ENCODE assay signal across 1 cellular context in genomic region chr3:122394173-122394572, GRCh38.
A peak's percentile ranks its signal among the peaks of the same experiment; 100 is the strongest.
TF ChIP-seq lines count a peak whose summit lies in the region.

No MANE protein-coding gene starts in this region.

TF ChIP-seq in HepG2, 621 proteins besides CTCF, POLR2A, EP300 and RAD21:
- TF ChIP-seq SALL1 (CRISPR knock-in tag; IDR thresholded peaks at IDR 0.05) (no peak), BHLHE40 (IDR thresholded peaks at IDR 0.05; ENCODE audit: low read length) (no peak), CEBPG (CRISPR knock-in tag; IDR thresholded peaks at IDR 0.05) (no peak), TP53 (CRISPR knock-in tag; conservative IDR thresholded peaks at IDR 0.05) (peak; percentile 74; the same call in 1 of the 2 replicates)
